1 cellular context compared by ENCODE assay signal in genomic region chr18:46161721-46162421, GRCh38.
TF ChIP-seq lines count a peak whose summit lies in the region.

No MANE protein-coding gene starts in this region.

TF ChIP-seq in K562, 482 proteins besides CTCF, POLR2A, EP300 and RAD21 (continued from another document and continues in another):
- TF ChIP-seq ZNF609 (CRISPR knock-in tag; IDR thresholded peaks at IDR 0.05; ENCODE audit: borderline replicate concordance) (no peak), WHSC1 (IDR thresholded peaks at IDR 0.05; ENCODE audit: low read length) (no peak), CREB1 (IDR thresholded peaks at IDR 0.05) (no peak), CREB1 (CRISPR knock-in tag; IDR thresholded peaks at IDR 0.05) (no peak), EZH2 (IDR thresholded peaks at IDR 0.05; ENCODE audit: borderline replicate concordance, low read depth, low read length) (no peak), ZFX (CRISPR knock-in tag; IDR thresholded peaks at IDR 0.05) (no peak), EGR1 (conservative IDR thresholded peaks at IDR 0.05) (no peak), GABPA (tag; conservative IDR thresholded peaks at IDR 0.05; ENCODE audit: low read depth) (peak; percentile 42), HLTF (IDR thresholded peaks at IDR 0.05) (no peak), SOX6 (IDR thresholded peaks at IDR 0.05) (no peak), ZNF785 (CRISPR knock-in tag; IDR thresholded peaks at IDR 0.05) (no peak), PRDM10 (IDR thresholded peaks at IDR 0.05; ENCODE audit: partially characterized antibody) (no peak), HNRNPUL1 (IDR thresholded peaks at IDR 0.05; ENCODE audit: low read length) (no peak), ZNF76 (CRISPR knock-in tag; IDR thresholded peaks at IDR 0.05; ENCODE audit: borderline replicate concordance) (peak; percentile 98), HNRNPK (IDR thresholded peaks at IDR 0.05; ENCODE audit: low read depth, low read length, poor library complexity, severe bottlenecking) (no peak), CHD2 (IDR thresholded peaks at IDR 0.05; ENCODE audit: low read depth, low read length) (no peak), SFPQ (IDR thresholded peaks at IDR 0.05; ENCODE audit: low read depth, low read length) (no peak), ZBTB7A (IDR thresholded peaks at IDR 0.05; ENCODE audit: borderline replicate concordance, control insufficient read depth, low read depth, low read length) (no peak), ETV1 (tag; conservative IDR thresholded peaks at IDR 0.05; ENCODE audit: low read depth) (peak; percentile 58), DLX4 (CRISPR knock-in tag; IDR thresholded peaks at IDR 0.05) (no peak), ZFP1 (CRISPR knock-in tag; IDR thresholded peaks at IDR 0.05) (peak; percentile 68; the same call in 1 of the 2 replicates)
- TF ChIP-seq, protein P1, sequence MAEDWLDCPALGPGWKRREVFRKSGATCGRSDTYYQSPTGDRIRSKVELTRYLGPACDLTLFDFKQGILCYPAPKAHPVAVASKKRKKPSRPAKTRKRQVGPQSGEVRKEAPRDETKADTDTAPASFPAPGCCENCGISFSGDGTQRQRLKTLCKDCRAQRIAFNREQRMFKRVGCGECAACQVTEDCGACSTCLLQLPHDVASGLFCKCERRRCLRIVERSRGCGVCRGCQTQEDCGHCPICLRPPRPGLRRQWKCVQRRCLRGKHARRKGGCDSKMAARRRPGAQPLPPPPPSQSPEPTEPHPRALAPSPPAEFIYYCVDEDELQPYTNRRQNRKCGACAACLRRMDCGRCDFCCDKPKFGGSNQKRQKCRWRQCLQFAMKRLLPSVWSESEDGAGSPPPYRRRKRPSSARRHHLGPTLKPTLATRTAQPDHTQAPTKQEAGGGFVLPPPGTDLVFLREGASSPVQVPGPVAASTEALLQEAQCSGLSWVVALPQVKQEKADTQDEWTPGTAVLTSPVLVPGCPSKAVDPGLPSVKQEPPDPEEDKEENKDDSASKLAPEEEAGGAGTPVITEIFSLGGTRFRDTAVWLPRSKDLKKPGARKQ (CRISPR knock-in tag; IDR thresholded peaks at IDR 0.05) = no peak
- TF ChIP-seq, protein P2, sequence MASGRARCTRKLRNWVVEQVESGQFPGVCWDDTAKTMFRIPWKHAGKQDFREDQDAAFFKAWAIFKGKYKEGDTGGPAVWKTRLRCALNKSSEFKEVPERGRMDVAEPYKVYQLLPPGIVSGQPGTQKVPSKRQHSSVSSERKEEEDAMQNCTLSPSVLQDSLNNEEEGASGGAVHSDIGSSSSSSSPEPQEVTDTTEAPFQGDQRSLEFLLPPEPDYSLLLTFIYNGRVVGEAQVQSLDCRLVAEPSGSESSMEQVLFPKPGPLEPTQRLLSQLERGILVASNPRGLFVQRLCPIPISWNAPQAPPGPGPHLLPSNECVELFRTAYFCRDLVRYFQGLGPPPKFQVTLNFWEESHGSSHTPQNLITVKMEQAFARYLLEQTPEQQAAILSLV (tag; IDR thresholded peaks at IDR 0.05) = peak; percentile 97
- TF ChIP-seq, protein P3, sequence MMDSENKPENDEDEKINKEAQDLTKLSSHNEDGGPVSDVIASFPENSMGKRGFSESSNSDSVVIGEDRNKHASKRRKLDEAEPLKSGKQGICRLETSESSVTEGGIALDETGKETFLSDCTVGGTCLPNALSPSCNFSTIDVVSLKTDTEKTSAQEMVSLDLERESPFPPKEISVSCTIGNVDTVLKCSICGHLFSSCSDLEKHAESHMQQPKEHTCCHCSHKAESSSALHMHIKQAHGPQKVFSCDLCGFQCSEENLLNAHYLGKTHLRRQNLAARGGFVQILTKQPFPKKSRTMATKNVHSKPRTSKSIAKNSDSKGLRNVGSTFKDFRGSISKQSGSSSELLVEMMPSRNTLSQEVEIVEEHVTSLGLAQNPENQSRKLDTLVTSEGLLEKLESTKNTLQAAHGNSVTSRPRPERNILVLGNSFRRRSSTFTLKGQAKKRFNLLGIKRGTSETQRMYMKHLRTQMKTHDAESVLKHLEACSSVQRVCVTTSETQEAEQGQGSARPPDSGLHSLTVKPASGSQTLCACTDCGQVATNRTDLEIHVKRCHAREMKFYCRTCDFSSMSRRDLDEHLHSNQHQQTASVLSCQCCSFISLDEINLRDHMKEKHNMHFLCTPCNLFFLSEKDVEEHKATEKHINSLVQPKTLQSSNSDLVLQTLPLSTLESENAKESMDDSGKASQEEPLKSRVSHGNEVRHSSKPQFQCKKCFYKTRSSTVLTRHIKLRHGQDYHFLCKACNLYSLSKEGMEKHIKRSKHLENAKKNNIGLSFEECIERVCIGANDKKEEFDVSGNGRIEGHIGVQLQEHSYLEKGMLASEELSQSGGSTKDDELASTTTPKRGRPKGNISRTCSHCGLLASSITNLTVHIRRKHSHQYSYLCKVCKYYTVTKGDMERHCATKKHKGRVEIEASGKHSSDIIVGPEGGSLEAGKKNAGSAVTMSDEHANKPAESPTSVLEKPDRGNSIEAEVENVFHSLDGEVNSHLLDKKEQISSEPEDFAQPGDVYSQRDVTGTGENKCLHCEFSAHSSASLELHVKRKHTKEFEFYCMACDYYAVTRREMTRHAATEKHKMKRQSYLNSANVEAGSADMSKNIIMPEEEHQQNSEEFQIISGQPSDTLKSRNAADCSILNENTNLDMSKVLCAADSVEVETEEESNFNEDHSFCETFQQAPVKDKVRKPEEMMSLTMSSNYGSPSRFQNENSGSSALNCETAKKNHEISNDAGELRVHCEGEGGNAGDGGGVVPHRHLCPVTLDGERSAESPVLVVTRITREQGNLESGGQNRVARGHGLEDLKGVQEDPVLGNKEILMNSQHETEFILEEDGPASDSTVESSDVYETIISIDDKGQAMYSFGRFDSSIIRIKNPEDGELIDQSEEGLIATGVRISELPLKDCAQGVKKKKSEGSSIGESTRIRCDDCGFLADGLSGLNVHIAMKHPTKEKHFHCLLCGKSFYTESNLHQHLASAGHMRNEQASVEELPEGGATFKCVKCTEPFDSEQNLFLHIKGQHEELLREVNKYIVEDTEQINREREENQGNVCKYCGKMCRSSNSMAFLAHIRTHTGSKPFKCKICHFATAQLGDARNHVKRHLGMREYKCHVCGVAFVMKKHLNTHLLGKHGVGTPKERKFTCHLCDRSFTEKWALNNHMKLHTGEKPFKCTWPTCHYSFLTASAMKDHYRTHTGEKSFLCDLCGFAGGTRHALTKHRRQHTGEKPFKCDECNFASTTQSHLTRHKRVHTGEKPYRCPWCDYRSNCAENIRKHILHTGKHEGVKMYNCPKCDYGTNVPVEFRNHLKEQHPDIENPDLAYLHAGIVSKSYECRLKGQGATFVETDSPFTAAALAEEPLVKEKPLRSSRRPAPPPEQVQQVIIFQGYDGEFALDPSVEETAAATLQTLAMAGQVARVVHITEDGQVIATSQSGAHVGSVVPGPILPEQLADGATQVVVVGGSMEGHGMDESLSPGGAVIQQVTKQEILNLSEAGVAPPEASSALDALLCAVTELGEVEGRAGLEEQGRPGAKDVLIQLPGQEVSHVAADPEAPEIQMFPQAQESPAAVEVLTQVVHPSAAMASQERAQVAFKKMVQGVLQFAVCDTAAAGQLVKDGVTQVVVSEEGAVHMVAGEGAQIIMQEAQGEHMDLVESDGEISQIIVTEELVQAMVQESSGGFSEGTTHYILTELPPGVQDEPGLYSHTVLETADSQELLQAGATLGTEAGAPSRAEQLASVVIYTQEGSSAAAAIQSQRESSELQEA (IDR thresholded peaks at IDR 0.05; ENCODE audit: low read depth) = no peak
- TF ChIP-seq, protein P4, sequence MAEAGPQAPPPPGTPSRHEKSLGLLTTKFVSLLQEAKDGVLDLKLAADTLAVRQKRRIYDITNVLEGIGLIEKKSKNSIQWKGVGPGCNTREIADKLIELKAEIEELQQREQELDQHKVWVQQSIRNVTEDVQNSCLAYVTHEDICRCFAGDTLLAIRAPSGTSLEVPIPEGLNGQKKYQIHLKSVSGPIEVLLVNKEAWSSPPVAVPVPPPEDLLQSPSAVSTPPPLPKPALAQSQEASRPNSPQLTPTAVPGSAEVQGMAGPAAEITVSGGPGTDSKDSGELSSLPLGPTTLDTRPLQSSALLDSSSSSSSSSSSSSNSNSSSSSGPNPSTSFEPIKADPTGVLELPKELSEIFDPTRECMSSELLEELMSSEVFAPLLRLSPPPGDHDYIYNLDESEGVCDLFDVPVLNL (CRISPR knock-in tag; IDR thresholded peaks at IDR 0.05; ENCODE audit: low read depth) = no peak
- TF ChIP-seq, protein P5, sequence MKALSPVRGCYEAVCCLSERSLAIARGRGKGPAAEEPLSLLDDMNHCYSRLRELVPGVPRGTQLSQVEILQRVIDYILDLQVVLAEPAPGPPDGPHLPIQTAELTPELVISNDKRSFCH (CRISPR knock-in tag; IDR thresholded peaks at IDR 0.05) = peak; percentile 82; the same call in 1 of the 2 replicates
- TF ChIP-seq, protein P5 (tag; IDR thresholded peaks at IDR 0.05) = peak; percentile 99
- TF ChIP-seq, protein P6, sequence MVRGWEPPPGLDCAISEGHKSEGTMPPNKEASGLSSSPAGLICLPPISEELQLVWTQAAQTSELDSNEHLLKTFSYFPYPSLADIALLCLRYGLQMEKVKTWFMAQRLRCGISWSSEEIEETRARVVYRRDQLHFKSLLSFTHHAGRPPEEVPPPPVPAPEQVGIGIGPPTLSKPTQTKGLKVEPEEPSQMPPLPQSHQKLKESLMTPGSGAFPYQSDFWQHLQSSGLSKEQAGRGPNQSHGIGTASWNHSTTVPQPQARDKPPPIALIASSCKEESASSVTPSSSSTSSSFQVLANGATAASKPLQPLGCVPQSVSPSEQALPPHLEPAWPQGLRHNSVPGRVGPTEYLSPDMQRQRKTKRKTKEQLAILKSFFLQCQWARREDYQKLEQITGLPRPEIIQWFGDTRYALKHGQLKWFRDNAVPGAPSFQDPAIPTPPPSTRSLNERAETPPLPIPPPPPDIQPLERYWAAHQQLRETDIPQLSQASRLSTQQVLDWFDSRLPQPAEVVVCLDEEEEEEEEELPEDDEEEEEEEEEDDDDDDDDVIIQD (CRISPR knock-in tag; IDR thresholded peaks at IDR 0.05) = peak; percentile 96
